Comparison of ENCODE assay signal across 8 cellular contexts in genomic region chr7:1532456-1533254, GRCh38. TPM values are rescaled to one million over a fixed set of nuclear protein-coding genes. Genes with fewer than 3 reads are reported as not detected.
DNase-seq lines count a peak whose midpoint lies in the region; FAIRE-seq and TF ChIP-seq lines count a peak whose summit lies in the region.

No MANE protein-coding gene starts in this region.

- H3K27ac Mint-ChIP-seq in astrocyte (ENCODE audit: unreplicated experiment), result peak overlapping the region; percentile 96

- peaks cover 55% of the 10 kb centered on the region for H3K4me1 ChIP-seq in astrocyte (ENCODE audit: insufficient read depth, low read length)
- H3K4me1 ChIP-seq in hepatocyte (ENCODE audit: insufficient read depth), result peaks cover 43% of the 10 kb centered on the region

- no peak for FAIRE-seq in astrocyte (lab: Jason Lieb, UNC)

- H3K4me3 ChIP-seq in astrocyte (ENCODE audit: insufficient read depth, low read depth, low read length) (peak overlapping the region; percentile 80), hepatocyte (peak overlapping the region; percentile 38), skeletal muscle cell (ENCODE audit: low read depth, low read length) (peak overlapping the region; percentile 56)

- H3K36me3 ChIP-seq in astrocyte (ENCODE audit: insufficient read depth, low read length) (no peaks in the 10 kb centered on the region), hepatocyte (replicated peaks; ENCODE audit: insufficient read depth, low read depth) (no peaks in the 10 kb centered on the region)

- H3K9me3 ChIP-seq in astrocyte (ENCODE audit: insufficient read depth, low read depth, low read length) (no peaks in the 10 kb centered on the region), hepatocyte (ENCODE audit: low read depth) (no peaks in the 10 kb centered on the region)

- no peaks in the 10 kb centered on the region for H3K9me2 ChIP-seq in hepatocyte (replicated peaks; ENCODE audit: insufficient read depth)

- H3K9ac ChIP-seq in astrocyte (ENCODE audit: low read length), result peak overlapping the region; percentile 88

- H3K27ac ChIP-seq in astrocyte (ENCODE audit: low read depth, low read length) (peak overlapping the region; percentile 97), hepatocyte (peak overlapping the region; percentile 98)

- TF ChIP-seq CTCF in astrocyte (IDR thresholded peaks at IDR 0.05; ENCODE audit: insufficient read depth, low read depth, low read length) (no peak), hepatocyte (IDR thresholded peaks at IDR 0.05; ENCODE audit: poor library complexity) (no peak)

- WGBS in hepatocyte (ENCODE audit: low lambda C conversion rate, missing lambda C conversion rate), result 17% methylated on average over 36 of the region's 36 CpGs

- H3K36me3 Mint-ChIP-seq in astrocyte (ENCODE audit: low read depth, unreplicated experiment), result peaks cover 2% of the 10 kb centered on the region

- H3K79me2 ChIP-seq in astrocyte (ENCODE audit: insufficient read depth, low read length), result peaks cover 53% of the 10 kb centered on the region
- H3K79me2 ChIP-seq in hepatocyte, result peaks cover 54% of the 10 kb centered on the region

- no peaks in the 10 kb centered on the region for H3K9me3 Mint-ChIP-seq in astrocyte (ENCODE audit: unreplicated experiment)

- peaks cover 28% of the 10 kb centered on the region for H3K4me1 Mint-ChIP-seq in astrocyte (ENCODE audit: low read depth, unreplicated experiment)

- DNase-seq in NCI-H1417 (lab: John Stamatoyannopoulos, UW), result peak in 2 of 3 experiments; percentile 59 to 63
- DNase-seq in NCI-H1417 treated with DMSO at 0.1 percent for 48 hours (lab: John Stamatoyannopoulos, UW), result no peak
- peak; percentile 51 for DNase-seq in T follicular helper cell (ENCODE audit: low read depth)
- DNase-seq in astrocyte (ENCODE audit: low read depth), result peak; percentile 86
- DNase-seq in hepatocyte (ENCODE audit: low spot score), result peak; percentile 93
- peak; percentile 75 for DNase-seq in skeletal muscle cell (ENCODE audit: low read depth)
- DNase-seq in NCI-H146 (lab: John Stamatoyannopoulos, UW), result no peak
- no peak for DNase-seq in NCI-H2171 treated with DMSO at 0.1 percent for 48 hours (lab: John Stamatoyannopoulos, UW)

- H2AFZ ChIP-seq in astrocyte (ENCODE audit: low read depth, low read length), result no peak overlapping the region
- no peak overlapping the region for H2AFZ ChIP-seq in hepatocyte

- no peaks in the 10 kb centered on the region for H3K27me3 ChIP-seq in astrocyte (ENCODE audit: insufficient read depth, low read length)
- H3K27me3 ChIP-seq in hepatocyte, result no peaks in the 10 kb centered on the region

- H3K4me3 Mint-ChIP-seq in astrocyte (ENCODE audit: unreplicated experiment), result peak overlapping the region; percentile 90

- no peaks in the 10 kb centered on the region for H3K27me3 Mint-ChIP-seq in astrocyte (ENCODE audit: low read depth, unreplicated experiment)

- H4K20me1 ChIP-seq in astrocyte (ENCODE audit: insufficient read depth, low read length) (peaks cover 21% of the 10 kb centered on the region), hepatocyte (ENCODE audit: insufficient read depth, poor library complexity, severe bottlenecking) (peaks cover 6% of the 10 kb centered on the region)

- H3K4me2 ChIP-seq in astrocyte (ENCODE audit: low read length), result peak overlapping the region; percentile 83
- peak overlapping the region; percentile 88 for H3K4me2 ChIP-seq in hepatocyte

RNA-seq across cellular contexts. Expression of gene MAFK, which starts 2.2 kb away (rescaled TPM):
- 36.2 and 36.6 TPM in 2 replicates for total RNA-seq in astrocyte
- 14.6 and 24.0 TPM in 2 replicates for total RNA-seq in hepatocyte
- polyA plus RNA-seq in hepatocyte, result 4.4 and 7.8 TPM in 2 replicates

RNA-seq across cellular contexts. Expression of gene TMEM184A, which starts 23.4 kb away (rescaled TPM):
- total RNA-seq in astrocyte, result 1.8 and 2.1 TPM in 2 replicates
- 14.5 and 23.4 TPM in 2 replicates for total RNA-seq in hepatocyte
- 18.6 and 24.7 TPM in 2 replicates for polyA plus RNA-seq in hepatocyte

RNA-seq across cellular contexts. Expression of gene INTS1, which starts 28.5 kb away (rescaled TPM):
- total RNA-seq in astrocyte (81.4 and 81.9 TPM in 2 replicates), hepatocyte (15.5 and 30.0 TPM in 2 replicates)
- polyA plus RNA-seq in hepatocyte, result 53.6 and 57.3 TPM in 2 replicates

RNA-seq across cellular contexts. Expression of gene PSMG3, which starts 37.2 kb away (rescaled TPM):
- 30.3 and 33.6 TPM in 2 replicates for total RNA-seq in astrocyte
- 27.5 and 42.7 TPM in 2 replicates for total RNA-seq in hepatocyte
- 44.8 and 60.3 TPM in 2 replicates for polyA plus RNA-seq in hepatocyte

Comparison
In these comparisons a context has a peak if more than half of its experiments do, and no peak if none do; other contexts are left out.
1. DNase-seq: peak in NCI-H1417 (2 of 3), T follicular helper cell (single experiment), astrocyte (single experiment), hepatocyte (single experiment) and skeletal muscle cell (single experiment); none in NCI-H1417 treated with DMSO at 0.1 percent for 48 hours (single experiment), NCI-H146 (single experiment) and NCI-H2171 treated with DMSO at 0.1 percent for 48 hours (single experiment).
2. Peak in every context shown above with its lines, with median percentiles within 50 percentile points of each other: H3K4me3 ChIP-seq.